Comparison of ENCODE assay signal across 9 cellular contexts in genomic region chr5:159319822-159320221, GRCh38. TPM values are rescaled to one million over a fixed set of nuclear protein-coding genes. Genes with fewer than 3 reads are reported as not detected.
"Had no signal": no experiment of that assay in that cellular context is flagged by ENCODE, and none has a peak within 500 bp of the region (broad histone marks: within the 10 kb centered on the region; RNA-seq: fewer than 3 reads in every experiment).

No MANE protein-coding gene starts in this region.

- H3K4me3 ChIP-seq: GM23338 had no signal

- H3K27ac ChIP-seq: HL-60 had no signal

- DNase-seq: H9, HCEC 1CT, KBM-7 had no signal

- ATAC-seq: GM23338, HepG2 had no signal

RNA-seq across cellular contexts. Expression of gene IL12B, which starts 10.5 kb away (rescaled TPM):
- total RNA-seq: GM23338, H1, H9, HepG2, HT1080 had no signal
- polyA plus RNA-seq: GM23338, H1, HepG2, IgD-negative memory B cell had no signal
